Comparison of ENCODE assay signal across 1 cellular context in genomic region chr6:34359438-34360158, GRCh38.
TF ChIP-seq lines count a peak whose summit lies in the region.

No MANE protein-coding gene starts in this region.

TF ChIP-seq in SK-N-SH, 30 proteins besides CTCF, POLR2A, EP300 and RAD21 (continued from another document):
- TF ChIP-seq, protein P1, sequence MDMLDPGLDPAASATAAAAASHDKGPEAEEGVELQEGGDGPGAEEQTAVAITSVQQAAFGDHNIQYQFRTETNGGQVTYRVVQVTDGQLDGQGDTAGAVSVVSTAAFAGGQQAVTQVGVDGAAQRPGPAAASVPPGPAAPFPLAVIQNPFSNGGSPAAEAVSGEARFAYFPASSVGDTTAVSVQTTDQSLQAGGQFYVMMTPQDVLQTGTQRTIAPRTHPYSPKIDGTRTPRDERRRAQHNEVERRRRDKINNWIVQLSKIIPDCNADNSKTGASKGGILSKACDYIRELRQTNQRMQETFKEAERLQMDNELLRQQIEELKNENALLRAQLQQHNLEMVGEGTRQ (IDR thresholded peaks at IDR 0.05; ENCODE audit: borderline replicate concordance, low read depth, low read length) = no peak
- TF ChIP-seq GABPA (IDR thresholded peaks at IDR 0.05; ENCODE audit: low read depth) = no peak
- no peak for TF ChIP-seq JUND (IDR thresholded peaks at IDR 0.05)
- no peak for TF ChIP-seq FOXJ3 (CRISPR knock-in tag; IDR thresholded peaks at IDR 0.05)
- no peak for TF ChIP-seq CHD2 (IDR thresholded peaks at IDR 0.05; ENCODE audit: low read length, partially characterized antibody)
